Comparison of ENCODE assay signal across 10 cellular contexts in the genomic region with DNA sequence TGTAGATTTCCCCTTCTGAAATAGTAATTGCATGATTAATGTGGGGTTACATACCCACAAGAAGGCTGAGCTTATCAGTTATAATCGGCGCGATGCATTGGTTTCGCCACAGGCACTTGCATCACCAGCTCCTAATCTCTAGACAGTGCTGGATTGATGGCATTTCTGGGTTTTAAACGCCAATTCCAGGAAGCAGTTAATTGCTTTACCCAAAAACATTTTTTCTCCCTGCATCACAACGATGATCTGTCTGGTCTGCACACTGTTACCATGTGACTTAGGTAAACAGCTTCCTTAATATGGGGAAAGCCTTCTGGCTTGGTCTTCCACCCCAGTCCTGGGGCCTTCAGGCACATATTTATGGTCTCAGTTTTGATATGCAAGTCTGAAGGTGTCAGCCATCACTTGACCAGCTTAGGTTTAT.
DNase-seq lines count a peak whose midpoint lies in the region; ATAC-seq and TF ChIP-seq lines count a peak whose summit lies in the region.
"Had no signal": no experiment of that assay in that cellular context is flagged by ENCODE, and none has a peak within 500 bp of the region (broad histone marks: within the 10 kb centered on the region; RNA-seq: fewer than 3 reads in every experiment).

No MANE protein-coding gene starts in this region.

- H3K27ac ChIP-seq in adrenal gland: peak overlapping the region in 2 of 5 donors; percentile 37 to 52
- no peak overlapping the region for H3K27ac ChIP-seq in uterus

- H3K36me3 Mint-ChIP-seq in mesothelial cell of epicardium: peaks cover 3% of the 10 kb centered on the region
- H3K36me3 Mint-ChIP-seq: naive thymus-derived CD8-positive, alpha-beta T cell had no signal

- peak overlapping the region; percentile 83 for H3K27ac Mint-ChIP-seq in mesothelial cell of epicardium

- peaks cover 3 to 19% of the 10 kb centered on the region in 2 donors for H3K4me1 ChIP-seq in adrenal gland (replicated peaks in 1 of 2)
- H3K4me1 ChIP-seq in uterus: no peaks in the 10 kb centered on the region

- H3K4me3 ChIP-seq in adrenal gland (no peak overlapping the region), uterus (no peak overlapping the region)

- TF ChIP-seq CTCF in adrenal gland (IDR thresholded peaks at IDR 0.05) (no peak), mesothelial cell of epicardium (IDR thresholded peaks at IDR 0.05; ENCODE audit: unreplicated experiment) (no peak), uterus (IDR thresholded peaks at IDR 0.05) (no peak)

- H3K4me3 Mint-ChIP-seq in mesothelial cell of epicardium: no peak overlapping the region
- H3K4me3 Mint-ChIP-seq: naive thymus-derived CD8-positive, alpha-beta T cell had no signal

- intact Hi-C loops in adrenal gland (cut with DNase I) (loop anchor here in 1 of 2 donors (10.0 kb wide), 1 partner anchor 61 kb away; no protein-coding TSS in a partner anchor), uterus (cut with DNase I; ENCODE audit: low total_unique reads) (no loop called here)

- WGBS in adrenal gland, 4 donors: 46 to 53% (median 51%) methylated on average over 6 of the region's 6 CpGs

- no peaks in the 10 kb centered on the region for H3K27me3 ChIP-seq in adrenal gland
- no peaks in the 10 kb centered on the region for H3K27me3 ChIP-seq in uterus

- DNase-seq in GF-D8 (lab: John Stamatoyannopoulos, UW): peak; percentile 79
- DNase-seq in MV-4-11 (lab: John Stamatoyannopoulos, UW): peak; percentile 99
- peak in 5 of 7 donors; percentile 63 to 86 (median 72) for DNase-seq in adrenal gland
- no peak for DNase-seq in mesothelial cell of epicardium (ENCODE audit: low spot score in 2 of 2, unreplicated experiment in 2 of 2)
- DNase-seq in NCI-H2227 treated with DMSO at 0.1 percent for 48 hours (lab: John Stamatoyannopoulos, UW): no peak
- DNase-seq in uterus: no peak
- DNase-seq: naive thymus-derived CD8-positive, alpha-beta T cell; NCI-H1930 had no signal

- peaks cover 46% of the 10 kb centered on the region for H3K4me1 Mint-ChIP-seq in mesothelial cell of epicardium

- peaks cover 35% of the 10 kb centered on the region for H3K27me3 Mint-ChIP-seq in mesothelial cell of epicardium (ENCODE audit: low read depth)
- H3K27me3 Mint-ChIP-seq: naive thymus-derived CD8-positive, alpha-beta T cell had no signal

- ATAC-seq in HG02840 (IDR thresholded peaks at IDR 0.05; ENCODE audit: low FRiP score, unreplicated experiment) (no peak), HG03378 (IDR thresholded peaks at IDR 0.05; ENCODE audit: unreplicated experiment) (no peak)
- ATAC-seq: naive thymus-derived CD8-positive, alpha-beta T cell had no signal

- no peaks in the 10 kb centered on the region for H3K9me3 Mint-ChIP-seq in mesothelial cell of epicardium
- H3K9me3 Mint-ChIP-seq: naive thymus-derived CD8-positive, alpha-beta T cell had no signal

- TF ChIP-seq POLR2A in adrenal gland (IDR thresholded peaks at IDR 0.05) (no peak), uterus (IDR thresholded peaks at IDR 0.05) (no peak)

- no peaks in the 10 kb centered on the region for H3K9me3 ChIP-seq in adrenal gland (replicated peaks in 1 of 3)
- H3K9me3 ChIP-seq in uterus: no peaks in the 10 kb centered on the region

- no peaks in the 10 kb centered on the region for H3K36me3 ChIP-seq in adrenal gland (replicated peaks in 1 of 2)
- H3K36me3 ChIP-seq in uterus: no peaks in the 10 kb centered on the region

Comparison
In these comparisons a context has a peak if more than half of its experiments do, and no peak if none do; other contexts are left out.
1. DNase-seq: peak in GF-D8 (single experiment), MV-4-11 (single experiment) and adrenal gland (5 of 7); none in mesothelial cell of epicardium (0 of 2), NCI-H2227 treated with DMSO at 0.1 percent for 48 hours (single experiment) and uterus (0 of 2).